8 cellular contexts compared by ENCODE assay signal in genomic region chr12:71685961-71686657, GRCh38. TPM values are rescaled to one million over a fixed set of nuclear protein-coding genes. Genes with fewer than 3 reads are reported as not detected.
A peak's percentile ranks its signal among the peaks of the same experiment; 100 is the strongest.
DNase-seq lines count a peak whose midpoint lies in the region; ATAC-seq, FAIRE-seq and TF ChIP-seq lines count a peak whose summit lies in the region.

TMEM19 (plus strand) TSS chr12:71686082; CDS start chr12:71686681, 599 bp downstream.

- H3K4me3 ChIP-seq in A549 (peak within 1 kb of the TSS; percentile 58), iPS-18a (ENCODE audit: low read length) (peak within 1 kb of the TSS; percentile 94), skeletal muscle satellite cell (ENCODE audit: low read length) (peak within 1 kb of the TSS; percentile 93)

- H3K9ac ChIP-seq in iPS-18a (ENCODE audit: low read length): peak within 1 kb of the TSS; percentile 72
- peak within 1 kb of the TSS; percentile 85 for H3K9ac ChIP-seq in skeletal muscle satellite cell (ENCODE audit: low read depth, low read length)

- peak; percentile 92 for TF ChIP-seq POLR2A in A549 (IDR thresholded peaks at IDR 0.05; ENCODE audit: low read length)
- peak; percentile 84 for TF ChIP-seq POLR2A in GM18526 (IDR thresholded peaks at IDR 0.05; ENCODE audit: extremely low read depth, insufficient read length)

- H3K9me3 ChIP-seq in A549 (no peaks in the 10 kb centered on the region), iPS-18a (ENCODE audit: control insufficient read depth, low read depth, low read length) (no peaks in the 10 kb centered on the region), skeletal muscle satellite cell (replicated peaks; ENCODE audit: low read length) (no peaks in the 10 kb centered on the region)

- no peak for FAIRE-seq in A549 (lab: Jason Lieb, UNC)

- TF ChIP-seq RAD21 in A549 (conservative IDR thresholded peaks at IDR 0.05 in 1 of 2, IDR thresholded peaks at IDR 0.05 in 1 of 2): peak; percentile 17 to 39; a peak in 4 of 5 replicates

- H3K27me3 ChIP-seq in iPS-18a (ENCODE audit: control insufficient read depth, insufficient read depth, low read length) (no peaks in the 10 kb centered on the region), skeletal muscle satellite cell (ENCODE audit: control insufficient read depth, insufficient read depth, low read length) (no peaks in the 10 kb centered on the region)

- ATAC-seq in A549 (peak; percentile 99), HG03066 (IDR thresholded peaks at IDR 0.05; ENCODE audit: low read depth, unreplicated experiment) (peak; percentile 82)

- H3K4me2 ChIP-seq in A549 (peak within 1 kb of the TSS; percentile 79), skeletal muscle satellite cell (ENCODE audit: low read length) (peak within 1 kb of the TSS; percentile 98)

- H3K36me3 ChIP-seq in iPS-18a (ENCODE audit: control insufficient read depth, low read depth, low read length): no peaks in the 10 kb centered on the region
- H3K36me3 ChIP-seq in skeletal muscle satellite cell (ENCODE audit: insufficient read depth, low read length): no peaks in the 10 kb centered on the region

- no peak for TF ChIP-seq EP300 in A549 (IDR thresholded peaks at IDR 0.05)

- H3K27ac ChIP-seq in A549 (peak within 1 kb of the TSS; percentile 87 to 96), iPS-18a (ENCODE audit: low read length) (peak within 1 kb of the TSS; percentile 36)

- CTCF ChIA-PET in A549 (lab: Yijun Ruan, JAX): interaction anchor here (0.7 to 6.0 kb wide), 22 partner anchors 9 to 72 kb away, joined by 3 to 93 read pairs (median 4); partner anchors contain the start of genes THAP2 and ZFC3H1

- under 1% methylated on average over 35 of the region's 62 CpGs for WGBS in A549 (ENCODE audit: missing lambda C conversion rate)

- peaks cover 29% of the 10 kb centered on the region; the same call in 2 of the 3 replicates for H3K4me1 ChIP-seq in A549
- H3K4me1 ChIP-seq in iPS-18a (ENCODE audit: control insufficient read depth, low read depth, low read length): no peaks in the 10 kb centered on the region
- peaks cover 20% of the 10 kb centered on the region for H3K4me1 ChIP-seq in skeletal muscle satellite cell (ENCODE audit: control insufficient read depth, insufficient read depth, low read length)

- TF ChIP-seq CTCF in A549 (IDR thresholded peaks at IDR 0.05): peak; percentile 34; the same call in 1 of the 3 replicates

- peak; percentile 85 to 94 for DNase-seq in A549 (ENCODE audit: low read depth in 1 of 2, low spot score in 1 of 2)
- DNase-seq in NCI-H2107 treated with DMSO at 0.1 percent for 48 hours (lab: John Stamatoyannopoulos, UW; ENCODE audit: unreplicated experiment): peak; percentile 80
- DNase-seq in UCSD-AML1 (lab: John Stamatoyannopoulos, UW; ENCODE audit: unreplicated experiment): peak; percentile 91
- DNase-seq in brain pericyte (ENCODE audit: low read depth, low spot score): peak; percentile 58

- POLR2A ChIA-PET in A549 (lab: Yijun Ruan, JAX): interaction anchor here (0.6 to 4.4 kb wide), 16 partner anchors 9 to 160 kb away, joined by 3 to 87 read pairs (median 4); partner anchors contain the start of genes RAB21, THAP2 and ZFC3H1

TF ChIP-seq in A549, 52 proteins besides CTCF, POLR2A, EP300 and RAD21 (continues in another document):
- peak; percentile 86; the same call in 1 of the 3 replicates for TF ChIP-seq BCL3 (IDR thresholded peaks at IDR 0.05)
- TF ChIP-seq HOXA7 (CRISPR knock-in tag; IDR thresholded peaks at IDR 0.05): no peak
- no peak for TF ChIP-seq RNF2 (IDR thresholded peaks at IDR 0.05; ENCODE audit: borderline replicate concordance, low read depth)
- no peak for TF ChIP-seq CHD2 (IDR thresholded peaks at IDR 0.05; ENCODE audit: low read length, partially characterized antibody)
- no peak for TF ChIP-seq NR3C1 (IDR thresholded peaks at IDR 0.05)
- TF ChIP-seq CBX8 (IDR thresholded peaks at IDR 0.05): no peak
- peak; percentile 69; the same call in 1 of the 2 replicates for TF ChIP-seq PHF8 (IDR thresholded peaks at IDR 0.05; ENCODE audit: borderline replicate concordance, low read depth)
- no peak for TF ChIP-seq TP53 (CRISPR knock-in tag; IDR thresholded peaks at IDR 0.05)
- peak; percentile 97 for TF ChIP-seq MAX (IDR thresholded peaks at IDR 0.05)
- peak; percentile 37; the same call in 1 of the 2 replicates for TF ChIP-seq HOXB5 (CRISPR knock-in tag; IDR thresholded peaks at IDR 0.05)
- peak; percentile 93 for TF ChIP-seq E2F6 (IDR thresholded peaks at IDR 0.05; ENCODE audit: borderline replicate concordance, low read depth)
- TF ChIP-seq JUNB (IDR thresholded peaks at IDR 0.05): no peak
- no peak for TF ChIP-seq POLR2AphosphoS2 (conservative IDR thresholded peaks at IDR 0.05; ENCODE audit: low read length)
- TF ChIP-seq BHLHE40 (IDR thresholded peaks at IDR 0.05; ENCODE audit: low read depth, low read length): no peak
- TF ChIP-seq NPAS2 (CRISPR knock-in tag; IDR thresholded peaks at IDR 0.05; ENCODE audit: borderline replicate concordance): peak; percentile 63; the same call in 1 of the 2 replicates
- no peak for TF ChIP-seq RCOR1 (IDR thresholded peaks at IDR 0.05; ENCODE audit: low read depth, low read length)
- TF ChIP-seq CBX2 (IDR thresholded peaks at IDR 0.05; ENCODE audit: borderline replicate concordance, low read depth): no peak
- TF ChIP-seq CHD4 (IDR thresholded peaks at IDR 0.05; ENCODE audit: borderline replicate concordance): no peak
- TF ChIP-seq ZFP36 (IDR thresholded peaks at IDR 0.05; ENCODE audit: borderline replicate concordance, partially characterized antibody): no peak
- no peak; the same call in 1 of the 2 replicates for TF ChIP-seq HMGXB4 (CRISPR knock-in tag; IDR thresholded peaks at IDR 0.05; ENCODE audit: borderline replicate concordance)
- TF ChIP-seq NFE2L2 (conservative IDR thresholded peaks at IDR 0.05; ENCODE audit: low read length): no peak
- no peak for TF ChIP-seq MAFK (IDR thresholded peaks at IDR 0.05; ENCODE audit: partially characterized antibody)
- TF ChIP-seq ZC3H11A (IDR thresholded peaks at IDR 0.05): no peak
- no peak for TF ChIP-seq ZSCAN20 (CRISPR knock-in tag; IDR thresholded peaks at IDR 0.05)
- TF ChIP-seq ZNF302 (CRISPR knock-in tag; IDR thresholded peaks at IDR 0.05): no peak
- peak; percentile 74; the same call in 1 of the 2 replicates for TF ChIP-seq MYC (IDR thresholded peaks at IDR 0.05; ENCODE audit: borderline replicate concordance, low read length)
- 0 out of 2 replicates have a peak, but pooled peaks have one; percentile 16 for TF ChIP-seq PBX3 (IDR thresholded peaks at IDR 0.05)
- no peak for TF ChIP-seq RARB (CRISPR knock-in tag; IDR thresholded peaks at IDR 0.05)

RNA-seq across cellular contexts. Expression of gene TMEM19, which starts in this region (rescaled TPM):
- polyA plus RNA-seq in A549 (2011; rRNA removed) (62.8 and 78.8 TPM in 2 replicates), A549 (2017; fragmentation: RNase III; extraction: RNeasy Plus Mini Kit Qiagen cat#74134 plus additional on column Dnase treatment) (40.5 to 47.6 TPM (median 43.2 TPM) in 3 replicates)
- polyA plus RNA-seq in A549 (2012; cell fraction: cytosol; rRNA removed): 22.8 and 27.5 TPM in 2 replicates
- 8.7 and 14.5 TPM in 2 replicates for polyA plus RNA-seq in A549 (2012; cell fraction: nucleus; rRNA removed)
- polyA minus RNA-seq in A549 (2011; rRNA and poly(A)+ RNA removed): 38.0 and 47.6 TPM in 2 replicates
- total RNA-seq in skeletal muscle satellite cell (2012; rRNA removed): 16.5 and 17.7 TPM in 2 replicates

Comparison
In these comparisons a context has a peak if more than half of its experiments do, and no peak if none do; other contexts are left out.
1. Peak in every context shown above with its lines: DNase-seq, ATAC-seq, H3K4me3 ChIP-seq and H3K27ac ChIP-seq.